15 cellular contexts compared by ENCODE assay signal in the genomic region with DNA sequence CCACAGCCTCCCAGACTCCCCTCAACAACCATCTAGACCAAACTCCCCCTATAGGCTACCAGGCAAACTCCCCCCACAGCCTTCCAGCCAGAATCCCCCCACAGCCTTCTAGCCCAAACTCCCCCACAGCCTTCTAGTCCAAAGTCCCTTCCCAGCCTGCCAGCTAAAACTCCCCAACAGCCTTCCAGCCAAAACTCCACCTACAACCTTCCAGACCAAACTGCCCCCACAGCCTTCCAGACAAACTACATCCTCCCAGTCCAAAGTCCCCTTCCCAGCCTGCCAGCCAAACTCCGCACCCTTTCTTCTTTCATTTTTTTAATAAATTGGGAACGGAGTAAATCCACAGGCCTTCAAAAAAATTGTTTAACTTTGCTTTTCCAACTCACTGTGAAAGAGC. TPM values are rescaled to one million over a fixed set of nuclear protein-coding genes. Genes with fewer than 3 reads are reported as not detected.
"Had no signal": no experiment of that assay in that cellular context is flagged by ENCODE, and none has a peak within 500 bp of the region (broad histone marks: within the 10 kb centered on the region; RNA-seq: fewer than 3 reads in every experiment).

No MANE protein-coding gene starts in this region.

- H3K36me3 ChIP-seq: cardiac muscle cell, gastroesophageal sphincter, thyroid gland had no signal

- H3K4me3 ChIP-seq: cardiac muscle cell, gastroesophageal sphincter, lung, thyroid gland had no signal

- FAIRE-seq: astrocyte had no signal

- H3K9me3 Mint-ChIP-seq: activated CD4-positive, alpha-beta T cell treated with anti-CD3 and anti-CD28 coated beads, Interleukin-2, amount 10 ng/mL, durations not matched to agents 7 days and 5 days; natural killer cell had no signal

- H3K9me3 ChIP-seq: thyroid gland had no signal

- H3K36me3 Mint-ChIP-seq: natural killer cell had no signal

- DNase-seq: activated CD4-positive, alpha-beta T cell treated with anti-CD3 and anti-CD28 coated beads, Interleukin-2, amount 10 ng/mL, durations not matched to agents 7 days and 5 days; activated CD4-positive, CD25-positive, alpha-beta regulatory T cell; activated CD8-positive, alpha-beta memory T cell treated with anti-CD3 and anti-CD28 coated beads for 24 hours; activated naive CD4-positive, alpha-beta T cell treated with Interleukin-2 at 50 U/mL for 16 hours; effector CD4-positive, alpha-beta T cell; natural killer cell; stimulated activated CD4-positive, alpha-beta T cell treated with anti-CD3 and anti-CD28 coated beads, Interleukin-15, amount 100 ng/mL, for 24 hours; stimulated activated CD4-positive, alpha-beta T cell treated with anti-CD3 and anti-CD28 coated beads, Interleukin-4, amount 100 ng/mL, for 4 hours; T-helper 17 cell; thyroid gland had no signal

- H3K4me1 ChIP-seq: gastroesophageal sphincter, thyroid gland had no signal

- ATAC-seq: gastroesophageal sphincter, natural killer cell, T-helper 17 cell had no signal

- H3K27ac ChIP-seq: cardiac muscle cell, epithelial cell of prostate, gastroesophageal sphincter, thyroid gland had no signal

- H3K27me3 ChIP-seq: cardiac muscle cell, thyroid gland had no signal

- H3K27me3 Mint-ChIP-seq: activated CD4-positive, alpha-beta T cell treated with anti-CD3 and anti-CD28 coated beads, Interleukin-2, amount 10 ng/mL, durations not matched to agents 7 days and 5 days had no signal

- H3K27ac Mint-ChIP-seq: activated CD4-positive, alpha-beta T cell treated with anti-CD3 and anti-CD28 coated beads, Interleukin-2, amount 10 ng/mL, durations not matched to agents 7 days and 5 days; natural killer cell; T-helper 17 cell had no signal

- H3K4me3 Mint-ChIP-seq: activated CD4-positive, alpha-beta T cell treated with anti-CD3 and anti-CD28 coated beads, Interleukin-2, amount 10 ng/mL, durations not matched to agents 7 days and 5 days; natural killer cell; T-helper 17 cell had no signal

- H3K4me1 Mint-ChIP-seq: activated CD4-positive, alpha-beta T cell treated with anti-CD3 and anti-CD28 coated beads, Interleukin-2, amount 10 ng/mL, durations not matched to agents 7 days and 5 days; natural killer cell; T-helper 17 cell had no signal

RNA-seq across cellular contexts. Expression of gene SYNDIG1, which starts 37.4 kb away (rescaled TPM):
- total RNA-seq: activated CD4-positive, alpha-beta T cell treated with anti-CD3 and anti-CD28 coated beads, Interleukin-2, amount 10 ng/mL, durations not matched to agents 7 days and 5 days; natural killer cell; T-helper 17 cell had no signal
